ENCODE assay signal across 8 cellular contexts in the genomic region with DNA sequence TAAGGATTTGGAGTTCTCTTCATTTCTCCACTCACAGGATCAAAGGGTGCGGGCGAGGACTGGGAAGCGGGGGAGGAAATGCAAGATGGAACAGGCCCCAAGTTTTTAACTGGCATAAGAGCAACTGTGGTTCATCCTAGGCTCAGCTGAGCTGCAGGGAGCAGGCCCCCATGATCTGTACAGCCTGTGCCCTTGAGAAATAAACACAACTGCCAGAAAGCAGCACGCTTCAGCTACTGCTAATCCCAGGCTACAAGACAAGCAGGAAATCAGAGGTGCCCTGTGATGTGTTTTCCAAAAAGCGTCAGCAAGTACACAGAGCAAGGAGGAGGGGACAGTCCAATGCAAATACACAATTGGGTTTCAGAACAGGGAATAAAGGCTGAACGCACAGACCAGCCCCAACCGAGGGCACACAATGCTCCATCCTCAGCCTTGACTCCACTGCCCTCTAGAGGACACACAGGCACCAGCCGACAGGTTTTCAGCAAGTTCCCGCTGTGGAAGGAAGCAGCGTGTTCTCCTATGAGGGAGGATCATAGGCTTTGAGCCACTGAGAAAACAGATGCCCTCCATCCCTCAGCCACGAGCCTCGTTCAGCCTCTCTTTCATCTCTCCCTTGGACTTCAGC. TPM values are rescaled to one million over a fixed set of nuclear protein-coding genes. Genes with fewer than 3 reads are reported as not detected.
DNase-seq lines count a peak whose midpoint lies in the region; ATAC-seq, FAIRE-seq and TF ChIP-seq lines count a peak whose summit lies in the region.
"Not testable (repeated sequence)": the region's sequence is repeated elsewhere in the genome, so short reads cannot be mapped to it uniquely, and the experiment has no call there.

No MANE protein-coding gene starts in this region.

- DNase-seq in GM13977 (ENCODE audit: low spot score); H1 (ENCODE audit: low read depth in 1 of 2, low spot score in 2 of 2); left lung; smooth muscle cell (lab: John Stamatoyannopoulos, UW; ENCODE audit: unreplicated experiment): not testable (repeated sequence)

- not testable (repeated sequence) for H4K5ac ChIP-seq in H1 (ENCODE audit: insufficient read length, low read depth, low read length)

- not testable (repeated sequence) for TF ChIP-seq EP300 in H1 (IDR thresholded peaks at IDR 0.05; ENCODE audit: borderline replicate concordance in 1 of 2, low read depth in 2 of 2, low read length in 2 of 2)

- not testable (repeated sequence) for H2AFZ ChIP-seq in H1 (ENCODE audit: low read length); smooth muscle cell (ENCODE audit: low read depth)

- intact Hi-C loops in left lung (cut with DNase I): not testable (repeated sequence)

- TF ChIP-seq POLR2A in H1 (IDR thresholded peaks at IDR 0.05; ENCODE audit: control extremely low read depth in 1 of 2, low read depth in 2 of 2, low read length in 2 of 2): not testable (repeated sequence)

- peak; percentile 84 for FAIRE-seq in H1 (lab: Jason Lieb, UNC)

- not testable (repeated sequence) for H3K9me3 ChIP-seq in H1 (ENCODE audit: insufficient read depth in 2 of 2, low read depth in 1 of 2, low read length in 1 of 2); left lung; smooth muscle cell (replicated peaks; ENCODE audit: low read depth)

- not testable (repeated sequence) for H3K23me2 ChIP-seq in H1 (ENCODE audit: low read depth, low read length)

- H4K91ac ChIP-seq in H1 (replicated peaks; ENCODE audit: insufficient read length, low read length): not testable (repeated sequence)

- in situ Hi-C loops in GM13977 (cut with MboI; ENCODE audit: low pct_unique_long_range_greater_than_20kb, low sequenced_read_pairs, unreplicated experiment): not testable (repeated sequence)

- not testable (repeated sequence) for H4K8ac ChIP-seq in H1 (ENCODE audit: extremely low read depth, insufficient read depth, low read length)

- not testable (repeated sequence) for H3K18ac ChIP-seq in H1 (ENCODE audit: extremely low read depth, low read length)

- not testable (repeated sequence) for H3K4ac ChIP-seq in H1 (replicated peaks; ENCODE audit: insufficient read length, low read depth, low read length)

- H2BK15ac ChIP-seq in H1 (ENCODE audit: low read length): not testable (repeated sequence)

- H3K23ac ChIP-seq in H1 (ENCODE audit: insufficient read length): not testable (repeated sequence)

- not testable (repeated sequence) for H3K9ac ChIP-seq in H1 (replicated peaks in 1 of 4; ENCODE audit: extremely low read depth in 1 of 4, low read depth in 3 of 4, low read length in 3 of 4); smooth muscle cell (ENCODE audit: low read depth)

- H3K14ac ChIP-seq in H1 (ENCODE audit: insufficient read length): not testable (repeated sequence)

- not testable (repeated sequence) for H2BK12ac ChIP-seq in H1 (ENCODE audit: low read depth, low read length)

- not testable (repeated sequence) for H2AK5ac ChIP-seq in H1 (ENCODE audit: low read depth, low read length)

- H2BK120ac ChIP-seq in H1 (replicated peaks; ENCODE audit: low read depth, low read length): not testable (repeated sequence)

- H4K20me1 ChIP-seq in H1 (replicated peaks in 1 of 2; ENCODE audit: control insufficient read depth in 1 of 2, insufficient read depth in 2 of 2, low read length in 2 of 2); smooth muscle cell (ENCODE audit: low read depth): not testable (repeated sequence)

- TF ChIP-seq RAD21 in H1 (IDR thresholded peaks at IDR 0.05 in 1 of 2, conservative IDR thresholded peaks at IDR 0.05 in 1 of 2; ENCODE audit: low read depth in 2 of 2, low read length in 2 of 2): not testable (repeated sequence)

- WGBS in H1 (ENCODE audit: extremely low coverage in 1 of 2, insufficient coverage in 1 of 2, insufficient read length in 1 of 2, insufficient replicate concordance in 2 of 2, low coverage in 1 of 2, low lambda C conversion rate in 2 of 2, missing lambda C conversion rate in 1 of 2), 2 experiments: no CpG with 5 or more reads among the region's 12 CpGs
- 20% methylated on average over 5 of the region's 12 CpGs for WGBS in smooth muscle cell (ENCODE audit: low lambda C conversion rate)

- ATAC-seq in GM21381 (IDR thresholded peaks at IDR 0.05; ENCODE audit: unreplicated experiment) (peak; percentile 82), HG02763 (IDR thresholded peaks at IDR 0.05; ENCODE audit: unreplicated experiment) (peak; percentile 62), HG03439 (IDR thresholded peaks at IDR 0.05; ENCODE audit: unreplicated experiment) (peak; percentile 61), left lung (peak; percentile 97)
- ATAC-seq in activated CD4-positive, CD25-positive, alpha-beta regulatory T cell treated with anti-CD3 and anti-CD28 coated beads, Interleukin-2, amount 50 U/mL, for 24 hours: peak; percentile 67 to 83

- H3K79me2 ChIP-seq in H1 (ENCODE audit: control insufficient read depth in 1 of 2, insufficient read depth in 2 of 2, low read length in 2 of 2); smooth muscle cell (ENCODE audit: low read depth): not testable (repeated sequence)

- H3F3A ChIP-seq in smooth muscle cell (ENCODE audit: low read depth): not testable (repeated sequence)

- not testable (repeated sequence) for H3K27me3 ChIP-seq in H1 (replicated peaks in 1 of 4; ENCODE audit: control insufficient read depth in 3 of 4, extremely low read depth in 1 of 4, insufficient read depth in 3 of 4, low read length in 3 of 4); left lung; smooth muscle cell (ENCODE audit: low read depth)

- not testable (repeated sequence) for H3K4me2 ChIP-seq in H1 (ENCODE audit: insufficient read depth in 1 of 2, low read depth in 2 of 2, low read length in 2 of 2); smooth muscle cell

- H3K4me3 ChIP-seq in H1 (ENCODE audit: extremely low read depth in 1 of 4, insufficient read depth in 2 of 4, low read depth in 3 of 4, low read length in 4 of 4); left lung; smooth muscle cell: not testable (repeated sequence)

- CTCF ChIA-PET in H1 (lab: Charles Lee; ENCODE audit: partially characterized antibody): not testable (repeated sequence)

- not testable (repeated sequence) for H3K27ac ChIP-seq in H1 (ENCODE audit: low read depth, low read length); left lung; smooth muscle cell (ENCODE audit: low read depth)

- POLR2A ChIA-PET in H1 (lab: Charles Lee; ENCODE audit: partially characterized antibody): not testable (repeated sequence)

- not testable (repeated sequence) for H3K56ac ChIP-seq in H1 (replicated peaks; ENCODE audit: insufficient read length, low read depth, low read length)

- TF ChIP-seq CTCF in GM13977 (IDR thresholded peaks at IDR 0.05; ENCODE audit: extremely low read depth, insufficient read depth, missing control alignments) (peak; percentile 11), smooth muscle cell (IDR thresholded peaks at IDR 0.05; ENCODE audit: borderline replicate concordance, insufficient read depth, poor library complexity, severe bottlenecking) (peak; percentile 13)
- TF ChIP-seq CTCF in H1 (IDR thresholded peaks at IDR 0.05; ENCODE audit: control extremely low read depth in 1 of 3, insufficient read depth in 1 of 3, low read depth in 1 of 3, low read length in 3 of 3); left lung (IDR thresholded peaks at IDR 0.05): not testable (repeated sequence)

- H2BK5ac ChIP-seq in H1 (ENCODE audit: low read depth, low read length): not testable (repeated sequence)

- not testable (repeated sequence) for H2BK20ac ChIP-seq in H1 (ENCODE audit: low read length)

- H3K36me3 ChIP-seq in H1 (ENCODE audit: control insufficient read depth in 2 of 4, insufficient read depth in 4 of 4, low read length in 3 of 4); left lung; smooth muscle cell (ENCODE audit: low read depth): not testable (repeated sequence)

- H3K4me1 ChIP-seq in H1 (replicated peaks in 1 of 4; ENCODE audit: control insufficient read depth in 3 of 4, insufficient read depth in 4 of 4, low read length in 3 of 4); left lung; smooth muscle cell (ENCODE audit: low read depth): not testable (repeated sequence)

- H3K79me1 ChIP-seq in H1 (ENCODE audit: low read depth, low read length): not testable (repeated sequence)

RNA-seq across cellular contexts. Expression of gene THOC3, which starts 16.7 kb away (rescaled TPM):
- total RNA-seq in H1 (2021; fragmentation: NEBNext Ultra II Directional; extraction: Animal tissue kit (Norgen Biotek cat#: 25700)): 82.7 and 87.1 TPM in 2 replicates
- polyA plus RNA-seq in H1 (2011; rRNA removed) (60.2 and 65.9 TPM in 2 replicates), smooth muscle cell (68.4 and 72.4 TPM in 2 replicates)
- 81.4 TPM for polyA plus RNA-seq in H1 (2011; cell fraction: cytosol; rRNA removed)
- polyA plus RNA-seq in H1 (2011; cell fraction: nucleus; rRNA removed): 45.0 TPM
- 48.5 to 102 TPM (median 78.4 TPM) in 4 replicates for polyA plus RNA-seq in H1 (2012, experiment 1 of 2)
- 42.7 TPM for polyA plus RNA-seq in H1 (2012, experiment 2 of 2)
- polyA plus RNA-seq in H1 (2013, experiment 1 of 2): 39.7 TPM
- 45.8 TPM for polyA plus RNA-seq in H1 (2013, experiment 2 of 2)
- 178 and 217 TPM in 2 replicates for polyA minus RNA-seq in H1 (2011; rRNA and poly(A)+ RNA removed)
- polyA minus RNA-seq in H1 (2011; cell fraction: cytosol; rRNA and poly(A)+ RNA removed): 56.9 TPM
- 90.4 TPM for polyA minus RNA-seq in H1 (2011; cell fraction: nucleus; rRNA and poly(A)+ RNA removed)
- total RNA-seq in left lung (10 to 100 TPM; 38.7 to 40.9 TPM), smooth muscle cell (60.3 and 80.4 TPM in 2 replicates)
